In the genomic region with DNA sequence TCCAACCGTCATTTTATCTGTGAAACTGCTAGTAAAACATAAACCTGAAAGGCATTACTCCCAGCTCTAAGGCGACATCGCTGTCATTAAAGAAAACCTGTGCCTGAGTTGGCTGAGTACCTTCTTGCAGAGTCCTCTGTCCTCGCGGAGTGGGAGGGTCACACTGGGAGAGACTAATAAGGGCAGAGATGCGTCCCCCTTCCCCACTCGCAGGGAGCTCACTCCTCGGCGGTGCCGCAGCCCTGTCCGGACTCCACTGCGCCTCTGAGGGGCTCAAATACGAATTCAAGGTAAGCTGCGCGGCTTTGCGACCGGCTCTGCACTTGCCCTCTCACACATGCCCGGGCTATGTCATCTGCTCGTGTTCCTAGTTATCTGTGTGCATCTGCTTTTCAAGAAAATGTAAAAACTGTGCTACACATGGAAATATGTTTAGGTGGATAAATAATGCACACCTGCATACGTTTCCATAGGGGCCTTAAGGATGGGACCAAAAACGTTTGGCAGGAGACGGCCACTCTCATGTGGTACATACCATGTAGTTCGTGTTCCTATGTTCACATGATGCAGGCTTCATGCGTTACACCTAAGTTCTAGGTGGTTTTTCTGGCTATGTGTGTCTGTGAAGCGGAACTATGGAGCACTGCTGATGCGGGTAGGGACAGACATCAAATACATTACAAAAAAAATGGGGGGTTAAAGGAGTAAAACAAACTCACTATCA, we compare ENCODE assay signal across 1 cellular context.
TF ChIP-seq lines count a peak whose summit lies in the region.

A gene (plus strand): TSS at position 206 of the 724 bp plus-strand sequence. CDS start 13,012 bp downstream, outside the sequence.

TF ChIP-seq in GM12878, 131 proteins besides CTCF, POLR2A, EP300 and RAD21 (continues in another document):
- TF ChIP-seq FOS (IDR thresholded peaks at IDR 0.05; ENCODE audit: borderline replicate concordance, extremely low read depth, insufficient read length) (no peak), MEF2A (IDR thresholded peaks at IDR 0.05; ENCODE audit: insufficient read depth, low read depth, low read length) (no peak), CREM (IDR thresholded peaks at IDR 0.05; ENCODE audit: low read depth) (peak; percentile 34), SMAD1 (IDR thresholded peaks at IDR 0.05; ENCODE audit: low read depth, partially characterized antibody) (peak; percentile 17), CREB1 (IDR thresholded peaks at IDR 0.05; ENCODE audit: low read depth) (peak; percentile 12; the same call in 1 of the 2 replicates), IRF4 (IDR thresholded peaks at IDR 0.05; ENCODE audit: low read depth, low read length) (no peak), RUNX3 (IDR thresholded peaks at IDR 0.05; ENCODE audit: low read length) (peak; percentile 10; the same call in 1 of the 2 replicates), STAT1 (conservative IDR thresholded peaks at IDR 0.05) (0 out of 2 replicates have a peak, but pooled peaks have one; percentile 31), YBX1 (IDR thresholded peaks at IDR 0.05) (no peak), POLR2AphosphoS2 (IDR thresholded peaks at IDR 0.05; ENCODE audit: low read depth, low read length) (no peak), BHLHE40 (IDR thresholded peaks at IDR 0.05; ENCODE audit: borderline replicate concordance in 1 of 2, low read depth in 2 of 2, low read length in 1 of 2) (0 out of 4 replicates have a peak, but pooled peaks of 1 of the 2 experiments have one; percentile 7), ESRRA (IDR thresholded peaks at IDR 0.05; ENCODE audit: low read length) (no peak), SPI1 (IDR thresholded peaks at IDR 0.05; ENCODE audit: borderline replicate concordance, insufficient read depth, low read depth, low read length) (no peak), MTA3 (IDR thresholded peaks at IDR 0.05; ENCODE audit: borderline replicate concordance, low read length) (peak; percentile 70; the same call in 1 of the 2 replicates), ZZZ3 (IDR thresholded peaks at IDR 0.05; ENCODE audit: control insufficient read depth, insufficient read length, low read depth) (no peak), WRNIP1 (IDR thresholded peaks at IDR 0.05; ENCODE audit: borderline replicate concordance, low read depth, low read length) (0 out of 2 replicates have a peak, but pooled peaks have one; percentile 88), YY1 (IDR thresholded peaks at IDR 0.05; ENCODE audit: low read depth, low read length) (0 out of 2 replicates have a peak, but pooled peaks have one; percentile 10), CHD2 (IDR thresholded peaks at IDR 0.05; ENCODE audit: borderline replicate concordance, low read depth, low read length) (no peak), PML (IDR thresholded peaks at IDR 0.05; ENCODE audit: low read length) (peak; percentile 23; the same call in 1 of the 2 replicates), TBL1XR1 (IDR thresholded peaks at IDR 0.05; ENCODE audit: low read depth, low read length) (no peak), NFIC (IDR thresholded peaks at IDR 0.05; ENCODE audit: low read depth, low read length) (0 out of 2 replicates have a peak, but pooled peaks have one; percentile 21), NR2C2 (IDR thresholded peaks at IDR 0.05; ENCODE audit: borderline replicate concordance, control insufficient read depth, insufficient read length, low read depth) (no peak), ZSCAN29 (IDR thresholded peaks at IDR 0.05) (0 out of 2 replicates have a peak, but pooled peaks have one; percentile 32)
- TF ChIP-seq, protein P1, sequence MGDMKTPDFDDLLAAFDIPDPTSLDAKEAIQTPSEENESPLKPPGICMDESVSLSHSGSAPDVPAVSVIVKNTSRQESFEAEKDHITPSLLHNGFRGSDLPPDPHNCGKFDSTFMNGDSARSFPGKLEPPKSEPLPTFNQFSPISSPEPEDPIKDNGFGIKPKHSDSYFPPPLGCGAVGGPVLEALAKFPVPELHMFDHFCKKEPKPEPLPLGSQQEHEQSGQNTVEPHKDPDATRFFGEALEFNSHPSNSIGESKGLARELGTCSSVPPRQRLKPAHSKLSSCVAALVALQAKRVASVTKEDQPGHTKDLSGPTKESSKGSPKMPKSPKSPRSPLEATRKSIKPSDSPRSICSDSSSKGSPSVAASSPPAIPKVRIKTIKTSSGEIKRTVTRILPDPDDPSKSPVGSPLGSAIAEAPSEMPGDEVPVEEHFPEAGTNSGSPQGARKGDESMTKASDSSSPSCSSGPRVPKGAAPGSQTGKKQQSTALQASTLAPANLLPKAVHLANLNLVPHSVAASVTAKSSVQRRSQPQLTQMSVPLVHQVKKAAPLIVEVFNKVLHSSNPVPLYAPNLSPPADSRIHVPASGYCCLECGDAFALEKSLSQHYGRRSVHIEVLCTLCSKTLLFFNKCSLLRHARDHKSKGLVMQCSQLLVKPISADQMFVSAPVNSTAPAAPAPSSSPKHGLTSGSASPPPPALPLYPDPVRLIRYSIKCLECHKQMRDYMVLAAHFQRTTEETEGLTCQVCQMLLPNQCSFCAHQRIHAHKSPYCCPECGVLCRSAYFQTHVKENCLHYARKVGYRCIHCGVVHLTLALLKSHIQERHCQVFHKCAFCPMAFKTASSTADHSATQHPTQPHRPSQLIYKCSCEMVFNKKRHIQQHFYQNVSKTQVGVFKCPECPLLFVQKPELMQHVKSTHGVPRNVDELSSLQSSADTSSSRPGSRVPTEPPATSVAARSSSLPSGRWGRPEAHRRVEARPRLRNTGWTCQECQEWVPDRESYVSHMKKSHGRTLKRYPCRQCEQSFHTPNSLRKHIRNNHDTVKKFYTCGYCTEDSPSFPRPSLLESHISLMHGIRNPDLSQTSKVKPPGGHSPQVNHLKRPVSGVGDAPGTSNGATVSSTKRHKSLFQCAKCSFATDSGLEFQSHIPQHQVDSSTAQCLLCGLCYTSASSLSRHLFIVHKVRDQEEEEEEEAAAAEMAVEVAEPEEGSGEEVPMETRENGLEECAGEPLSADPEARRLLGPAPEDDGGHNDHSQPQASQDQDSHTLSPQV (IDR thresholded peaks at IDR 0.05): no peak
- TF ChIP-seq, protein P2, sequence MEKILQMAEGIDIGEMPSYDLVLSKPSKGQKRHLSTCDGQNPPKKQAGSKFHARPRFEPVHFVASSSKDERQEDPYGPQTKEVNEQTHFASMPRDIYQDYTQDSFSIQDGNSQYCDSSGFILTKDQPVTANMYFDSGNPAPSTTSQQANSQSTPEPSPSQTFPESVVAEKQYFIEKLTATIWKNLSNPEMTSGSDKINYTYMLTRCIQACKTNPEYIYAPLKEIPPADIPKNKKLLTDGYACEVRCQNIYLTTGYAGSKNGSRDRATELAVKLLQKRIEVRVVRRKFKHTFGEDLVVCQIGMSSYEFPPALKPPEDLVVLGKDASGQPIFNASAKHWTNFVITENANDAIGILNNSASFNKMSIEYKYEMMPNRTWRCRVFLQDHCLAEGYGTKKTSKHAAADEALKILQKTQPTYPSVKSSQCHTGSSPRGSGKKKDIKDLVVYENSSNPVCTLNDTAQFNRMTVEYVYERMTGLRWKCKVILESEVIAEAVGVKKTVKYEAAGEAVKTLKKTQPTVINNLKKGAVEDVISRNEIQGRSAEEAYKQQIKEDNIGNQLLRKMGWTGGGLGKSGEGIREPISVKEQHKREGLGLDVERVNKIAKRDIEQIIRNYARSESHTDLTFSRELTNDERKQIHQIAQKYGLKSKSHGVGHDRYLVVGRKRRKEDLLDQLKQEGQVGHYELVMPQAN (conservative IDR thresholded peaks at IDR 0.05): 0 out of 2 replicates have a peak, but pooled peaks have one; percentile 28
- TF ChIP-seq, protein P3, sequence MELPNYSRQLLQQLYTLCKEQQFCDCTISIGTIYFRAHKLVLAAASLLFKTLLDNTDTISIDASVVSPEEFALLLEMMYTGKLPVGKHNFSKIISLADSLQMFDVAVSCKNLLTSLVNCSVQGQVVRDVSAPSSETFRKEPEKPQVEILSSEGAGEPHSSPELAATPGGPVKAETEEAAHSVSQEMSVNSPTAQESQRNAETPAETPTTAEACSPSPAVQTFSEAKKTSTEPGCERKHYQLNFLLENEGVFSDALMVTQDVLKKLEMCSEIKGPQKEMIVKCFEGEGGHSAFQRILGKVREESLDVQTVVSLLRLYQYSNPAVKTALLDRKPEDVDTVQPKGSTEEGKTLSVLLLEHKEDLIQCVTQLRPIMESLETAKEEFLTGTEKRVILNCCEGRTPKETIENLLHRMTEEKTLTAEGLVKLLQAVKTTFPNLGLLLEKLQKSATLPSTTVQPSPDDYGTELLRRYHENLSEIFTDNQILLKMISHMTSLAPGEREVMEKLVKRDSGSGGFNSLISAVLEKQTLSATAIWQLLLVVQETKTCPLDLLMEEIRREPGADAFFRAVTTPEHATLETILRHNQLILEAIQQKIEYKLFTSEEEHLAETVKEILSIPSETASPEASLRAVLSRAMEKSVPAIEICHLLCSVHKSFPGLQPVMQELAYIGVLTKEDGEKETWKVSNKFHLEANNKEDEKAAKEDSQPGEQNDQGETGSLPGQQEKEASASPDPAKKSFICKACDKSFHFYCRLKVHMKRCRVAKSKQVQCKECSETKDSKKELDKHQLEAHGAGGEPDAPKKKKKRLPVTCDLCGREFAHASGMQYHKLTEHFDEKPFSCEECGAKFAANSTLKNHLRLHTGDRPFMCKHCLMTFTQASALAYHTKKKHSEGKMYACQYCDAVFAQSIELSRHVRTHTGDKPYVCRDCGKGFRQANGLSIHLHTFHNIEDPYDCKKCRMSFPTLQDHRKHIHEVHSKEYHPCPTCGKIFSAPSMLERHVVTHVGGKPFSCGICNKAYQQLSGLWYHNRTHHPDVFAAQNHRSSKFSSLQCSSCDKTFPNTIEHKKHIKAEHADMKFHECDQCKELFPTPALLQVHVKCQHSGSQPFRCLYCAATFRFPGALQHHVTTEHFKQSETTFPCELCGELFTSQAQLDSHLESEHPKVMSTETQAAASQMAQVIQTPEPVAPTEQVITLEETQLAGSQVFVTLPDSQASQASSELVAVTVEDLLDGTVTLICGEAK (IDR thresholded peaks at IDR 0.05; ENCODE audit: borderline replicate concordance): no peak; the same call in 1 of the 2 replicates
- TF ChIP-seq, protein P4, sequence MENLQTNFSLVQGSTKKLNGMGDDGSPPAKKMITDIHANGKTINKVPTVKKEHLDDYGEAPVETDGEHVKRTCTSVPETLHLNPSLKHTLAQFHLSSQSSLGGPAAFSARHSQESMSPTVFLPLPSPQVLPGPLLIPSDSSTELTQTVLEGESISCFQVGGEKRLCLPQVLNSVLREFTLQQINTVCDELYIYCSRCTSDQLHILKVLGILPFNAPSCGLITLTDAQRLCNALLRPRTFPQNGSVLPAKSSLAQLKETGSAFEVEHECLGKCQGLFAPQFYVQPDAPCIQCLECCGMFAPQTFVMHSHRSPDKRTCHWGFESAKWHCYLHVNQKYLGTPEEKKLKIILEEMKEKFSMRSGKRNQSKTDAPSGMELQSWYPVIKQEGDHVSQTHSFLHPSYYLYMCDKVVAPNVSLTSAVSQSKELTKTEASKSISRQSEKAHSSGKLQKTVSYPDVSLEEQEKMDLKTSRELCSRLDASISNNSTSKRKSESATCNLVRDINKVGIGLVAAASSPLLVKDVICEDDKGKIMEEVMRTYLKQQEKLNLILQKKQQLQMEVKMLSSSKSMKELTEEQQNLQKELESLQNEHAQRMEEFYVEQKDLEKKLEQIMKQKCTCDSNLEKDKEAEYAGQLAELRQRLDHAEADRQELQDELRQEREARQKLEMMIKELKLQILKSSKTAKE (IDR thresholded peaks at IDR 0.05; ENCODE audit: low read depth, poor library complexity, severe bottlenecking): peak; percentile 7
- TF ChIP-seq, protein P5, sequence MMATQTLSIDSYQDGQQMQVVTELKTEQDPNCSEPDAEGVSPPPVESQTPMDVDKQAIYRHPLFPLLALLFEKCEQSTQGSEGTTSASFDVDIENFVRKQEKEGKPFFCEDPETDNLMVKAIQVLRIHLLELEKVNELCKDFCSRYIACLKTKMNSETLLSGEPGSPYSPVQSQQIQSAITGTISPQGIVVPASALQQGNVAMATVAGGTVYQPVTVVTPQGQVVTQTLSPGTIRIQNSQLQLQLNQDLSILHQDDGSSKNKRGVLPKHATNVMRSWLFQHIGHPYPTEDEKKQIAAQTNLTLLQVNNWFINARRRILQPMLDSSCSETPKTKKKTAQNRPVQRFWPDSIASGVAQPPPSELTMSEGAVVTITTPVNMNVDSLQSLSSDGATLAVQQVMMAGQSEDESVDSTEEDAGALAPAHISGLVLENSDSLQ (IDR thresholded peaks at IDR 0.05): 0 out of 2 replicates have a peak, but pooled peaks have one; percentile 10
- TF ChIP-seq, protein P6, sequence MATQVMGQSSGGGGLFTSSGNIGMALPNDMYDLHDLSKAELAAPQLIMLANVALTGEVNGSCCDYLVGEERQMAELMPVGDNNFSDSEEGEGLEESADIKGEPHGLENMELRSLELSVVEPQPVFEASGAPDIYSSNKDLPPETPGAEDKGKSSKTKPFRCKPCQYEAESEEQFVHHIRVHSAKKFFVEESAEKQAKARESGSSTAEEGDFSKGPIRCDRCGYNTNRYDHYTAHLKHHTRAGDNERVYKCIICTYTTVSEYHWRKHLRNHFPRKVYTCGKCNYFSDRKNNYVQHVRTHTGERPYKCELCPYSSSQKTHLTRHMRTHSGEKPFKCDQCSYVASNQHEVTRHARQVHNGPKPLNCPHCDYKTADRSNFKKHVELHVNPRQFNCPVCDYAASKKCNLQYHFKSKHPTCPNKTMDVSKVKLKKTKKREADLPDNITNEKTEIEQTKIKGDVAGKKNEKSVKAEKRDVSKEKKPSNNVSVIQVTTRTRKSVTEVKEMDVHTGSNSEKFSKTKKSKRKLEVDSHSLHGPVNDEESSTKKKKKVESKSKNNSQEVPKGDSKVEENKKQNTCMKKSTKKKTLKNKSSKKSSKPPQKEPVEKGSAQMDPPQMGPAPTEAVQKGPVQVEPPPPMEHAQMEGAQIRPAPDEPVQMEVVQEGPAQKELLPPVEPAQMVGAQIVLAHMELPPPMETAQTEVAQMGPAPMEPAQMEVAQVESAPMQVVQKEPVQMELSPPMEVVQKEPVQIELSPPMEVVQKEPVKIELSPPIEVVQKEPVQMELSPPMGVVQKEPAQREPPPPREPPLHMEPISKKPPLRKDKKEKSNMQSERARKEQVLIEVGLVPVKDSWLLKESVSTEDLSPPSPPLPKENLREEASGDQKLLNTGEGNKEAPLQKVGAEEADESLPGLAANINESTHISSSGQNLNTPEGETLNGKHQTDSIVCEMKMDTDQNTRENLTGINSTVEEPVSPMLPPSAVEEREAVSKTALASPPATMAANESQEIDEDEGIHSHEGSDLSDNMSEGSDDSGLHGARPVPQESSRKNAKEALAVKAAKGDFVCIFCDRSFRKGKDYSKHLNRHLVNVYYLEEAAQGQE (IDR thresholded peaks at IDR 0.05; ENCODE audit: low read depth, low read length): 0 out of 2 replicates have a peak, but pooled peaks have one; percentile 33
